ENCODE assay signal across 11 cellular contexts in genomic region chr3:31704156-31704555, GRCh38.
DNase-seq lines count a peak whose midpoint lies in the region; ATAC-seq, FAIRE-seq and TF ChIP-seq lines count a peak whose summit lies in the region.
"Had no signal": no experiment of that assay in that cellular context is flagged by ENCODE, and none has a peak within 500 bp of the region (broad histone marks: within the 10 kb centered on the region; RNA-seq: fewer than 3 reads in every experiment).

No MANE protein-coding gene starts in this region.

- no peak overlapping the region for H3K9ac ChIP-seq in IMR-90 (ENCODE audit: low read depth, low read length)
- H3K9ac ChIP-seq in endothelial cell of umbilical vein (replicated peaks; ENCODE audit: extremely low read depth, insufficient read depth, low read length) = no peak overlapping the region

- no peak overlapping the region for H3K18ac ChIP-seq in IMR-90 (ENCODE audit: low read depth, low read length)

- H2BK120ac ChIP-seq in IMR-90 (ENCODE audit: low read depth, low read length) = no peak overlapping the region

- H2AK5ac ChIP-seq in IMR-90 (ENCODE audit: low read depth, low read length) = no peak overlapping the region

- in situ Hi-C loops in IMR-90 (cut with MboI; ENCODE audit: low sequenced_read_pairs) = no loop called here

- no peak overlapping the region for H4K5ac ChIP-seq in IMR-90 (ENCODE audit: low read depth, low read length)

- no peak overlapping the region for H2AK9ac ChIP-seq in IMR-90 (replicated peaks; ENCODE audit: low read depth, low read length, poor library complexity)

- intact Hi-C loops in IMR-90 (cut with micrococcal nuclease) (no loop called here), endothelial cell of umbilical vein (cut with micrococcal nuclease) (no loop called here), psoas muscle (cut with DNase I) (no loop called here), posterior vena cava (cut with DNase I) (no loop called here)

- H3K4me3 ChIP-seq in IMR-90 (ENCODE audit: insufficient read depth, low read depth, low read length) (no peak overlapping the region), endothelial cell of umbilical vein (replicated peaks in 1 of 3; ENCODE audit: insufficient read depth in 1 of 3, low read depth in 1 of 3, low read length in 3 of 3) (no peak overlapping the region), psoas muscle (no peak overlapping the region)
- H3K4me3 ChIP-seq: HAP-1 had no signal

- H3K4me1 ChIP-seq in IMR-90 (ENCODE audit: control insufficient read depth, insufficient read depth, low read length) (peaks cover 20% of the 10 kb centered on the region), endothelial cell of umbilical vein (ENCODE audit: control insufficient read depth, extremely low read depth, insufficient read depth, low read length) (peaks cover 22% of the 10 kb centered on the region), psoas muscle (peaks cover 11% of the 10 kb centered on the region)
- H3K4me1 ChIP-seq: HAP-1 had no signal

- no peaks in the 10 kb centered on the region for H4K20me1 ChIP-seq in IMR-90 (ENCODE audit: insufficient read depth, low read length)
- no peaks in the 10 kb centered on the region for H4K20me1 ChIP-seq in endothelial cell of umbilical vein (replicated peaks; ENCODE audit: control insufficient read depth, extremely low read depth, insufficient read depth, low read length)

- H3K27me3 ChIP-seq in IMR-90 (ENCODE audit: control insufficient read depth, insufficient read depth, low read length) (no peaks in the 10 kb centered on the region), endothelial cell of umbilical vein (ENCODE audit: control insufficient read depth in 2 of 2, insufficient read depth in 2 of 2, low read length in 2 of 2) (no peaks in the 10 kb centered on the region), psoas muscle (ENCODE audit: insufficient read depth in 3 of 3, low read length in 2 of 3) (no peaks in the 10 kb centered on the region)

- H3K9me3 ChIP-seq in IMR-90 (ENCODE audit: control insufficient read depth, insufficient read depth, low read length) (no peaks in the 10 kb centered on the region), endothelial cell of umbilical vein (replicated peaks; ENCODE audit: control insufficient read depth, insufficient read depth, low read length) (no peaks in the 10 kb centered on the region), psoas muscle (no peaks in the 10 kb centered on the region)
- H3K9me3 ChIP-seq: HAP-1 had no signal

- H4K91ac ChIP-seq in IMR-90 (ENCODE audit: insufficient read depth, low read depth, low read length) = no peak overlapping the region

- H3K9me1 ChIP-seq in IMR-90 (ENCODE audit: insufficient read depth, low read length) (peaks cover 13% of the 10 kb centered on the region), endothelial cell of umbilical vein (replicated peaks; ENCODE audit: control insufficient read depth, extremely low read depth, insufficient read depth, low read length) (no peaks in the 10 kb centered on the region)

- H3K14ac ChIP-seq in IMR-90 (replicated peaks; ENCODE audit: low read depth, low read length) = no peak overlapping the region

- no peak overlapping the region for H2BK5ac ChIP-seq in IMR-90 (ENCODE audit: low read depth, low read length, poor library complexity, severe bottlenecking)

- FAIRE-seq in endothelial cell of umbilical vein (lab: Jason Lieb, UNC) = no peak

- TF ChIP-seq RAD21 in IMR-90 (IDR thresholded peaks at IDR 0.05; ENCODE audit: low read length) = no peak

- H3K79me2 ChIP-seq in endothelial cell of umbilical vein (ENCODE audit: control insufficient read depth, insufficient read depth, low read length) = no peaks in the 10 kb centered on the region

- no peak overlapping the region for H2BK20ac ChIP-seq in IMR-90 (ENCODE audit: low read depth, low read length)

- no TSS peak for BruUV-seq in IMR-90 (replicated peaks; lab: Mats Ljungman, UMichigan)
- no TSS peak for BruUV-seq in endothelial cell of umbilical vein (replicated peaks; lab: Mats Ljungman, UMichigan)

- no peak overlapping the region for H3K56ac ChIP-seq in IMR-90 (ENCODE audit: extremely low read depth, insufficient read depth, low read length)

- H2AFZ ChIP-seq in IMR-90 (replicated peaks; ENCODE audit: low read length, poor library complexity) (no peak overlapping the region), endothelial cell of umbilical vein (ENCODE audit: low read depth, low read length) (no peak overlapping the region)

- ATAC-seq in IMR-90 (ENCODE audit: low read depth) (no peak), psoas muscle (no peak), HG03045 (IDR thresholded peaks at IDR 0.05; ENCODE audit: unreplicated experiment) (no peak)

- H3K27ac ChIP-seq in 22Rv1 = peak overlapping the region; percentile 56
- H3K27ac ChIP-seq in IMR-90 (ENCODE audit: insufficient read depth, low read length) = peak overlapping the region; percentile 16; the same call in 1 of the 2 replicates
- H3K27ac ChIP-seq in endothelial cell of umbilical vein (ENCODE audit: insufficient read depth, low read depth, low read length) = peak overlapping the region; percentile 65
- peak overlapping the region; percentile 50 for H3K27ac ChIP-seq in psoas muscle

- DNase-seq in IMR-90 (no peak), endothelial cell of umbilical vein (ENCODE audit: low read depth, low spot score) (no peak), psoas muscle (no peak), posterior vena cava (ENCODE audit: low spot score) (no peak)
- no peak for DNase-seq in central memory CD4-positive, alpha-beta T cell
- no peak for DNase-seq in effector CD8-positive, alpha-beta T cell (lab: John Stamatoyannopoulos, UW)
- DNase-seq: NCI-H345, NCI-H526 treated with DMSO at 0.1 percent for 48 hours had no signal

- TF ChIP-seq CTCF in 22Rv1 (IDR thresholded peaks at IDR 0.05) (no peak), IMR-90 (conservative IDR thresholded peaks at IDR 0.05; ENCODE audit: low read depth, low read length) (no peak), endothelial cell of umbilical vein (IDR thresholded peaks at IDR 0.05; ENCODE audit: extremely low read depth in 1 of 2, insufficient read depth in 1 of 2, low read depth in 1 of 2, low read length in 2 of 2) (no peak), psoas muscle (IDR thresholded peaks at IDR 0.05) (no peak)

- POLR2A ChIA-PET in IMR-90 (lab: Charles Lee; ENCODE audit: unreplicated experiment) (no interaction called here), endothelial cell of umbilical vein (lab: Charles Lee) (no interaction called here)

- no peak overlapping the region for H3K23ac ChIP-seq in IMR-90 (ENCODE audit: low read depth, low read length)

- H2BK15ac ChIP-seq in IMR-90 (ENCODE audit: low read depth, low read length) = no peak overlapping the region

- H3K36me3 ChIP-seq in IMR-90 (ENCODE audit: control insufficient read depth, insufficient read depth, low read length) (peaks cover 7% of the 10 kb centered on the region), endothelial cell of umbilical vein (ENCODE audit: control insufficient read depth in 2 of 2, extremely low read depth in 1 of 2, insufficient read depth in 2 of 2, low read length in 2 of 2) (no peaks in the 10 kb centered on the region), psoas muscle (ENCODE audit: insufficient read depth in 1 of 2, low read depth in 1 of 2) (no peaks in the 10 kb centered on the region)
- H3K36me3 ChIP-seq: HAP-1 had no signal

- H3K4ac ChIP-seq in IMR-90 (ENCODE audit: low read depth, low read length) = no peak overlapping the region

- dilution Hi-C loops in IMR-90 (cut with HindIII; ENCODE audit: low sequenced_read_pairs, unreplicated experiment) = no loop called here
- dilution Hi-C loops in endothelial cell of umbilical vein (cut with MboI; ENCODE audit: extremely low pct_ligation_motif_present, low sequenced_read_pairs) = no loop called here

- H4K8ac ChIP-seq in IMR-90 (ENCODE audit: low read depth in 2 of 2, low read length in 2 of 2) = no peak overlapping the region

- no CpG with 5 or more reads among the region's 3 CpGs for WGBS in IMR-90 (ENCODE audit: extremely low coverage in 2 of 2, insufficient read length in 1 of 2), 2 experiments
- WGBS in psoas muscle, 3 donors = 56 to 70% (median 69%) methylated on average over 3 of the region's 3 CpGs

- TF ChIP-seq POLR2A in IMR-90 (IDR thresholded peaks at IDR 0.05; ENCODE audit: low read depth, low read length) (no peak), endothelial cell of umbilical vein (IDR thresholded peaks at IDR 0.05; ENCODE audit: low read depth, low read length) (no peak)

- CTCF ChIA-PET in IMR-90 (lab: Yijun Ruan, JAX) (interaction anchor here (1.3 kb wide), 1 partner anchor 21 kb away, joined by 4 read pairs; no protein-coding TSS in a partner anchor), endothelial cell of umbilical vein (lab: Charles Lee) (interaction anchor here (0.9 to 1.4 kb wide), 5 partner anchors 9 to 61 kb away, joined by 3 to 5 read pairs (median 3); no protein-coding TSS in a partner anchor)

- H3K79me1 ChIP-seq in IMR-90 (ENCODE audit: low read depth in 1 of 2, low read length in 2 of 2) = 0 out of 4 replicates have a peak, but pooled peaks cover 0 to 5% of the 10 kb centered on the region in 2 experiments

- H3K4me2 ChIP-seq in IMR-90 (ENCODE audit: low read depth, low read length) = no peak overlapping the region
- H3K4me2 ChIP-seq in endothelial cell of umbilical vein (ENCODE audit: insufficient read depth, low read length) = peak overlapping the region; percentile 39

TF ChIP-seq in IMR-90, 13 proteins besides CTCF, POLR2A, EP300 and RAD21:
- no peak for TF ChIP-seq SMC3 (IDR thresholded peaks at IDR 0.05; ENCODE audit: low read depth, low read length)
- no peak for TF ChIP-seq RCOR1 (IDR thresholded peaks at IDR 0.05; ENCODE audit: insufficient replicate concordance, low read length)
- no peak for TF ChIP-seq RFX5 (IDR thresholded peaks at IDR 0.05; ENCODE audit: low read depth, low read length)

TF ChIP-seq in endothelial cell of umbilical vein, 7 proteins besides CTCF, POLR2A, EP300 and RAD21:
- no peak for TF ChIP-seq MYC (IDR thresholded peaks at IDR 0.05; ENCODE audit: low read depth, low read length)
- TF ChIP-seq JUN (IDR thresholded peaks at IDR 0.05; ENCODE audit: borderline replicate concordance, insufficient read depth, insufficient read length, low read depth) = no peak
- no peak for TF ChIP-seq FOS (IDR thresholded peaks at IDR 0.05; ENCODE audit: borderline replicate concordance, insufficient read depth, low read length)
TF ChIP-seq in endothelial cell of umbilical vein: peak in this region for 0.
